In the genomic region with DNA sequence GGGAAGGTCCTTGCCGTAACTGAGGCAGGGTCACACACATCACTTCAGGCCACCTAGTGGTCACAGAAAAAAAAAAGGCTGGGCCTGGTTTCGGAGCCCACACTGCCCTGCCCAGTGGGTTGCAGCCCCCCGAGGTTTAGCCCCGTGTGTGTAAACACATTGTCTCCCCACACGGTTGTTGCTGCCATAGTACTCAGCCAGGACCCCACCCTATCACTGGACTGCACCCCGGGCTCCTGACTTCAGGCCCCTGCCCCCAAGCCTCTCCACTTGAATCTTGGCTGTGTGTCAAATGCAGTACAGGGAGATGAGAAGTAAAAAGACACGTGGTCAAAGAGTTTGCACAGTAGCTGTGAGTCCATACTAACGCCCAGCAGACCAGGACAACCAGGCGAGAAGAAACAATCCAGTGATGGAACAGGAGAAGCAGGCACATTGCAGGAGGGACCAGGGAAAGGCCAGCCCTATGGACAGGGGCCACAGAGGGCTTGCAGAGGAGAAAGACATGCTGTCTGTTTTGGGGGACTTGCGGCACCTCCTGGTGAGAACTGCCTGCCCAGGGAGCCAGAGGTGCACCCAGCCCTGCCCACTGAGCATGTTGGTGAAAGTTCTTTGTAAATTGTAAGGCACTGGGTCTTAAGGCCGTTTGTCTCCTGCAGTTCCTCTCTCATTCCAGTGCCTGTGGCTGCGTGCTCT, we compare ENCODE assay signal across 9 cellular contexts.
DNase-seq lines count a peak whose midpoint lies in the region; ATAC-seq and TF ChIP-seq lines count a peak whose summit lies in the region.
"Had no signal": no experiment of that assay in that cellular context is flagged by ENCODE, and none has a peak within 500 bp of the region (broad histone marks: within the 10 kb centered on the region; RNA-seq: fewer than 3 reads in every experiment).

No MANE protein-coding gene starts in this region.

- H3K4me1 ChIP-seq in fibroblast of lung (ENCODE audit: control insufficient read depth, extremely low read depth, insufficient read depth, low read length): peaks cover 5% of the 10 kb centered on the region
- no peaks in the 10 kb centered on the region for H3K4me1 ChIP-seq in psoas muscle

- no peaks in the 10 kb centered on the region for H3K9me3 ChIP-seq in fibroblast of lung (ENCODE audit: control insufficient read depth, insufficient read depth, low read depth, low read length)
- no peaks in the 10 kb centered on the region for H3K9me3 ChIP-seq in psoas muscle

- H3K9ac ChIP-seq in fibroblast of lung (ENCODE audit: insufficient read depth, low read length): no peak overlapping the region

- H3K27me3 Mint-ChIP-seq in naive thymus-derived CD8-positive, alpha-beta T cell: peaks cover 0 to 22% (median 16%) of the 10 kb centered on the region in 5 donors

- H3K36me3 Mint-ChIP-seq in naive thymus-derived CD8-positive, alpha-beta T cell: no peaks in the 10 kb centered on the region
- H3K36me3 Mint-ChIP-seq: activated naive CD8-positive, alpha-beta T cell had no signal

- H2AFZ ChIP-seq in fibroblast of lung (ENCODE audit: low read length): no peak overlapping the region

- intact Hi-C loops in psoas muscle (cut with DNase I): no loop called here

- no peak overlapping the region for H3K4me3 ChIP-seq in fibroblast of lung (replicated peaks in 1 of 4; ENCODE audit: control extremely low read depth in 1 of 4, insufficient read depth in 1 of 4, low read depth in 3 of 4, low read length in 4 of 4)
- no peak overlapping the region for H3K4me3 ChIP-seq in psoas muscle
- H3K4me3 ChIP-seq: SK-N-MC had no signal

- H3K27me3 ChIP-seq in fibroblast of lung (ENCODE audit: control insufficient read depth, insufficient read depth, low read length) (no peaks in the 10 kb centered on the region), psoas muscle (ENCODE audit: insufficient read depth in 3 of 3, low read length in 2 of 3) (no peaks in the 10 kb centered on the region)

- no peaks in the 10 kb centered on the region for H4K20me1 ChIP-seq in fibroblast of lung (ENCODE audit: control insufficient read depth, extremely low read depth, insufficient read depth, low read length)

- 60 to 66% (median 61%) methylated on average over 12 of the region's 12 CpGs for WGBS in psoas muscle, 3 donors

- POLR2A ChIA-PET in naive thymus-derived CD8-positive, alpha-beta T cell (lab: Charles Lee): no interaction called here

- H3K9me3 Mint-ChIP-seq in naive thymus-derived CD8-positive, alpha-beta T cell: peaks cover 0 to 2% (median 0%) of the 10 kb centered on the region in 9 donors

- H3K79me2 ChIP-seq in fibroblast of lung (ENCODE audit: control insufficient read depth, insufficient read depth, low read length): no peaks in the 10 kb centered on the region

- H3K4me3 Mint-ChIP-seq in naive thymus-derived CD8-positive, alpha-beta T cell: no peak overlapping the region
- H3K4me3 Mint-ChIP-seq: activated naive CD8-positive, alpha-beta T cell had no signal

- no peak for TF ChIP-seq POLR2A in erythroblast (IDR thresholded peaks at IDR 0.05; ENCODE audit: low read length)

- H3K36me3 ChIP-seq in fibroblast of lung (ENCODE audit: control insufficient read depth, insufficient read depth, low read length) (no peaks in the 10 kb centered on the region), psoas muscle (ENCODE audit: insufficient read depth in 1 of 2, low read depth in 1 of 2) (peaks cover 0 to 15% of the 10 kb centered on the region in 2 donors)

- no peak overlapping the region for H3K4me2 ChIP-seq in fibroblast of lung (ENCODE audit: extremely low read depth, insufficient read depth, low read length)

- DNase-seq in NCI-H69 (lab: John Stamatoyannopoulos, UW) (peak; percentile 11), fibroblast of lung (ENCODE audit: low read depth in 2 of 2) (peak; percentile 14 to 19), psoas muscle (no peak), erythroblast (lab: John Stamatoyannopoulos, UW) (no peak)
- no peak for DNase-seq in activated CD4-positive, alpha-beta T cell treated with anti-CD3 and anti-CD28 coated beads for 1 hour
- DNase-seq in naive thymus-derived CD8-positive, alpha-beta T cell: no peak

- H3K27ac Mint-ChIP-seq in naive thymus-derived CD8-positive, alpha-beta T cell: no peak overlapping the region
- H3K27ac Mint-ChIP-seq: activated naive CD8-positive, alpha-beta T cell had no signal

- ATAC-seq in psoas muscle: no peak
- ATAC-seq in naive thymus-derived CD8-positive, alpha-beta T cell: no peak

- H3K27ac ChIP-seq in fibroblast of lung (ENCODE audit: insufficient read depth, low read length) (no peak overlapping the region), psoas muscle (no peak overlapping the region)
- H3K27ac ChIP-seq: SK-N-MC had no signal

- TF ChIP-seq CTCF in GM12873 (IDR thresholded peaks at IDR 0.05; ENCODE audit: insufficient read depth, low read depth, low read length, missing control alignments): peak; percentile 56
- peak; percentile 28 to 48 for TF ChIP-seq CTCF in fibroblast of lung (conservative IDR thresholded peaks at IDR 0.05 in 1 of 2, IDR thresholded peaks at IDR 0.05 in 1 of 2; ENCODE audit: low read depth in 1 of 2, low read length in 2 of 2)
- peak; percentile 16 for TF ChIP-seq CTCF in psoas muscle (IDR thresholded peaks at IDR 0.05)

- peaks cover 0 to 14% (median 0%) of the 10 kb centered on the region in 4 donors for H3K4me1 Mint-ChIP-seq in naive thymus-derived CD8-positive, alpha-beta T cell

Comparison
In these comparisons a context has a peak if more than half of its experiments do, and no peak if none do; other contexts are left out.
1. DNase-seq: peak in NCI-H69 (single experiment) and fibroblast of lung (2 of 2); none in psoas muscle (0 of 2), erythroblast (0 of 2), activated CD4-positive, alpha-beta T cell treated with anti-CD3 and anti-CD28 coated beads for 1 hour (single experiment) and naive thymus-derived CD8-positive, alpha-beta T cell (0 of 10).
2. Peak in every context shown above with its lines, with median percentiles within 50 percentile points of each other: CTCF ChIP-seq.